Comparison of ENCODE assay signal across 8 cellular contexts in genomic region chr9:135907006-135907434, GRCh38. TPM values are rescaled to one million over a fixed set of nuclear protein-coding genes. Genes with fewer than 3 reads are reported as not detected.
DNase-seq lines count a peak whose midpoint lies in the region; ATAC-seq, FAIRE-seq and TF ChIP-seq lines count a peak whose summit lies in the region.

No MANE protein-coding gene starts in this region.

- peaks cover 42% of the 10 kb centered on the region for H3K36me3 Mint-ChIP-seq in activated CD8-positive, alpha-beta T cell treated with anti-CD3 and anti-CD28 coated beads for 36 hours (ENCODE audit: low read depth)
- H3K36me3 Mint-ChIP-seq in activated CD8-positive, alpha-beta T cell treated with anti-CD3 and anti-CD28 coated beads, Interleukin-2, amount 10 ng/mL, durations not matched to agents 7 days and 5 days (ENCODE audit: low read depth) = peaks cover 53% of the 10 kb centered on the region

- 0 to 1% (median 1%) methylated on average over 20 to 70 of the region's 70 CpGs for WGBS in small intestine, 3 donors

- BruUV-seq in OCI-LY7 (replicated peaks; lab: Mats Ljungman, UMichigan) = no TSS peak

- peaks cover 7% of the 10 kb centered on the region for H3K9me3 Mint-ChIP-seq in activated CD8-positive, alpha-beta T cell treated with anti-CD3 and anti-CD28 coated beads for 36 hours
- no peaks in the 10 kb centered on the region for H3K9me3 Mint-ChIP-seq in activated CD8-positive, alpha-beta T cell treated with anti-CD3 and anti-CD28 coated beads, Interleukin-2, amount 10 ng/mL, durations not matched to agents 7 days and 5 days (ENCODE audit: insufficient read depth)

- no peak overlapping the region for H3K27ac Mint-ChIP-seq in activated CD8-positive, alpha-beta T cell treated with anti-CD3 and anti-CD28 coated beads for 36 hours
- H3K27ac Mint-ChIP-seq in activated CD8-positive, alpha-beta T cell treated with anti-CD3 and anti-CD28 coated beads, Interleukin-2, amount 10 ng/mL, durations not matched to agents 7 days and 5 days = no peak overlapping the region

- peak overlapping the region; percentile 77 for H3K4me3 ChIP-seq in OCI-LY7 (ENCODE audit: low read depth, low read length, poor library complexity, severe bottlenecking)
- peak overlapping the region; percentile 63 for H3K4me3 ChIP-seq in fibroblast of villous mesenchyme (ENCODE audit: low read depth, low read length)
- H3K4me3 ChIP-seq in small intestine (ENCODE audit: low read depth in 1 of 2, low read length in 2 of 2) = peak overlapping the region; percentile 74 to 95

- H3K27ac ChIP-seq in OCI-LY7 (ENCODE audit: low read depth, low read length, poor library complexity, severe bottlenecking) (no peak overlapping the region), small intestine (ENCODE audit: low read depth in 1 of 2, low read length in 1 of 2) (peak overlapping the region in 1 of 2 donors; percentile 49)

- CTCF ChIA-PET in activated CD8-positive, alpha-beta T cell treated with anti-CD3 and anti-CD28 coated beads for 36 hours (lab: Charles Lee) = interaction anchor here (0.6 kb wide), 1 partner anchor 43 kb away, joined by 3 read pairs; no protein-coding TSS in a partner anchor
- CTCF ChIA-PET in activated CD8-positive, alpha-beta T cell treated with anti-CD3 and anti-CD28 coated beads, Interleukin-2, amount 10 ng/mL, durations not matched to agents 7 days and 5 days (lab: Charles Lee) = no interaction called here
- CTCF ChIA-PET in OCI-LY7 (lab: Charles Lee; ENCODE audit: unreplicated experiment) = interaction anchor here (0.6 to 0.7 kb wide), 3 partner anchors 49 to 264 kb away, joined by 4 to 12 read pairs (median 6); no protein-coding TSS in a partner anchor

- H3K4me3 Mint-ChIP-seq in activated CD8-positive, alpha-beta T cell treated with anti-CD3 and anti-CD28 coated beads for 36 hours = peak overlapping the region; percentile 33
- no peak overlapping the region for H3K4me3 Mint-ChIP-seq in activated CD8-positive, alpha-beta T cell treated with anti-CD3 and anti-CD28 coated beads, Interleukin-2, amount 10 ng/mL, durations not matched to agents 7 days and 5 days

- H4K20me1 ChIP-seq in OCI-LY7 (ENCODE audit: insufficient read depth, low read length) = peaks cover 16% of the 10 kb centered on the region; the same call in 1 of the 2 replicates

- H3K79me2 ChIP-seq in OCI-LY7 (ENCODE audit: insufficient read depth, low read depth, low read length) = peaks cover 59% of the 10 kb centered on the region

- peaks cover 61% of the 10 kb centered on the region for H3K4me1 Mint-ChIP-seq in activated CD8-positive, alpha-beta T cell treated with anti-CD3 and anti-CD28 coated beads for 36 hours (ENCODE audit: low read depth)
- H3K4me1 Mint-ChIP-seq in activated CD8-positive, alpha-beta T cell treated with anti-CD3 and anti-CD28 coated beads, Interleukin-2, amount 10 ng/mL, durations not matched to agents 7 days and 5 days (ENCODE audit: low read depth) = peaks cover 39% of the 10 kb centered on the region

- no peak for TF ChIP-seq CTCF in activated CD8-positive, alpha-beta T cell treated with anti-CD3 and anti-CD28 coated beads for 36 hours (IDR thresholded peaks at IDR 0.05)
- no peak for TF ChIP-seq CTCF in OCI-LY7 (conservative IDR thresholded peaks at IDR 0.05; ENCODE audit: low read length)
- TF ChIP-seq CTCF in fibroblast of villous mesenchyme (IDR thresholded peaks at IDR 0.05; ENCODE audit: insufficient read depth, low read depth, low read length) = no peak

- H3K36me3 ChIP-seq in OCI-LY7 (ENCODE audit: insufficient read depth, low read length) (peaks cover 34% of the 10 kb centered on the region), small intestine (ENCODE audit: control insufficient read depth in 2 of 2, insufficient read depth in 2 of 2, low read length in 2 of 2) (peaks cover 0 to 3% of the 10 kb centered on the region in 2 donors)

- H3K27me3 ChIP-seq in small intestine (ENCODE audit: control insufficient read depth in 2 of 2, insufficient read depth in 2 of 2, low read length in 2 of 2) = no peaks in the 10 kb centered on the region

- intact Hi-C loops in activated CD8-positive, alpha-beta T cell treated with anti-CD3 and anti-CD28 coated beads for 36 hours (cut with micrococcal nuclease) = no loop called here
- intact Hi-C loops in OCI-LY7 (cut with micrococcal nuclease; ENCODE audit: unreplicated experiment) = loop anchor here (5.0 kb wide), 1 partner anchor 45 kb away; no protein-coding TSS in a partner anchor

- peak overlapping the region; percentile 85; the same call in 1 of the 2 replicates for H3K4me2 ChIP-seq in OCI-LY7 (ENCODE audit: low read length)

- FAIRE-seq in small intestine (lab: Jason Lieb, UNC) = no peak

- H3K27me3 Mint-ChIP-seq in activated CD8-positive, alpha-beta T cell treated with anti-CD3 and anti-CD28 coated beads for 36 hours = no peaks in the 10 kb centered on the region
- H3K27me3 Mint-ChIP-seq in activated CD8-positive, alpha-beta T cell treated with anti-CD3 and anti-CD28 coated beads, Interleukin-2, amount 10 ng/mL, durations not matched to agents 7 days and 5 days (ENCODE audit: low read depth) = no peaks in the 10 kb centered on the region

- H3K4me1 ChIP-seq in OCI-LY7 (ENCODE audit: insufficient read depth, low read length, poor library complexity, severe bottlenecking) = peaks cover 45% of the 10 kb centered on the region
- peaks cover 2 to 19% of the 10 kb centered on the region in 2 donors for H3K4me1 ChIP-seq in small intestine (ENCODE audit: control insufficient read depth in 2 of 2, insufficient read depth in 1 of 2, low read depth in 1 of 2, low read length in 1 of 2)

- H2AFZ ChIP-seq in OCI-LY7 (ENCODE audit: low read length) = no peak overlapping the region

- peak; percentile 42 for DNase-seq in activated CD8-positive, alpha-beta T cell treated with anti-CD3 and anti-CD28 coated beads for 36 hours
- DNase-seq in activated CD8-positive, alpha-beta T cell treated with anti-CD3 and anti-CD28 coated beads, Interleukin-2, amount 10 ng/mL, durations not matched to agents 7 days and 5 days = no peak
- DNase-seq in HCEC 1CT = peak; percentile 30
- DNase-seq in OCI-LY7 (ENCODE audit: low spot score) = no peak
- peak; percentile 34 for DNase-seq in fibroblast of villous mesenchyme (ENCODE audit: low read depth)
- DNase-seq in small intestine = peak; percentile 6
- DNase-seq in pons (ENCODE audit: low spot score) = no peak
- DNase-seq in H4 (ENCODE audit: low spot score) = no peak

- H3K9me3 ChIP-seq in OCI-LY7 (ENCODE audit: low read length) = no peaks in the 10 kb centered on the region
- no peaks in the 10 kb centered on the region for H3K9me3 ChIP-seq in small intestine (ENCODE audit: control insufficient read depth, low read depth)

- peak; percentile 15 for ATAC-seq in activated CD8-positive, alpha-beta T cell treated with anti-CD3 and anti-CD28 coated beads for 36 hours
- ATAC-seq in activated CD8-positive, alpha-beta T cell treated with anti-CD3 and anti-CD28 coated beads, Interleukin-2, amount 10 ng/mL, durations not matched to agents 7 days and 5 days = no peak

- no peaks in the 10 kb centered on the region for H3K9me2 ChIP-seq in OCI-LY7 (ENCODE audit: insufficient read depth, low read length)

- POLR2A ChIA-PET in activated CD8-positive, alpha-beta T cell treated with anti-CD3 and anti-CD28 coated beads for 36 hours (lab: Charles Lee) = interaction anchor here (1.4 kb wide), 1 partner anchor 53 kb away, joined by 6 read pairs; no protein-coding TSS in a partner anchor
- POLR2A ChIA-PET in activated CD8-positive, alpha-beta T cell treated with anti-CD3 and anti-CD28 coated beads, Interleukin-2, amount 10 ng/mL, durations not matched to agents 7 days and 5 days (lab: Charles Lee) = interaction anchor here (0.6 to 1.0 kb wide), 2 partner anchors 18 to 20 kb away, joined by 3 read pairs; no protein-coding TSS in a partner anchor
- POLR2A ChIA-PET in OCI-LY7 (lab: Charles Lee) = interaction anchor here (0.7 to 0.8 kb wide), 2 partner anchors 55 to 58 kb away, joined by 3 read pairs; no protein-coding TSS in a partner anchor

RNA-seq across cellular contexts. Expression of gene CAMSAP1, which starts 0.3 kb away (rescaled TPM):
- total RNA-seq in activated CD8-positive, alpha-beta T cell treated with anti-CD3 and anti-CD28 coated beads for 36 hours = 10 to 100 TPM; 20.2 to 27.0 TPM
- total RNA-seq in activated CD8-positive, alpha-beta T cell treated with anti-CD3 and anti-CD28 coated beads, Interleukin-2, amount 10 ng/mL, durations not matched to agents 7 days and 5 days = 10 to 100 TPM; 20.3 to 21.5 TPM
- total RNA-seq in OCI-LY7 (2014; rRNA removed; shearing (Covaris generic)) = 20.1 and 30.4 TPM in 2 replicates
- total RNA-seq in OCI-LY7 (2022) = 33.0 and 39.2 TPM in 2 replicates
- 23.7 and 26.1 TPM in 2 replicates for total RNA-seq in fibroblast of villous mesenchyme
- 1 to 10 TPM; 1.6 to 4.7 (median 1.6) TPM for polyA plus RNA-seq in small intestine
- 11.0 and 13.5 TPM in 2 replicates for total RNA-seq in H4 (2014; rRNA removed; shearing (Covaris generic))

RNA-seq across cellular contexts. Expression of gene UBAC1, which starts 54.2 kb away (rescaled TPM):
- total RNA-seq in activated CD8-positive, alpha-beta T cell treated with anti-CD3 and anti-CD28 coated beads for 36 hours = 10 to 100 TPM; 32.4 to 34.3 TPM
- total RNA-seq in activated CD8-positive, alpha-beta T cell treated with anti-CD3 and anti-CD28 coated beads, Interleukin-2, amount 10 ng/mL, durations not matched to agents 7 days and 5 days = 10 to 100 TPM; 29.3 to 31.9 TPM
- total RNA-seq in OCI-LY7 (2014; rRNA removed; shearing (Covaris generic)) = 59.2 and 75.7 TPM in 2 replicates
- total RNA-seq in OCI-LY7 (2022) (42.3 and 42.4 TPM in 2 replicates), fibroblast of villous mesenchyme (26.7 and 27.6 TPM in 2 replicates)
- 10 to 100 TPM; 56.0 to 78.5 (median 70.5) TPM for polyA plus RNA-seq in small intestine
- 35.2 and 41.3 TPM in 2 replicates for total RNA-seq in H4 (2014; rRNA removed; shearing (Covaris generic))

Comparison
In these comparisons a context has a peak if more than half of its experiments do, and no peak if none do; other contexts are left out.
1. DNase-seq: peak in activated CD8-positive, alpha-beta T cell treated with anti-CD3 and anti-CD28 coated beads for 36 hours (single experiment), HCEC 1CT (single experiment), fibroblast of villous mesenchyme (single experiment) and small intestine (single experiment); none in activated CD8-positive, alpha-beta T cell treated with anti-CD3 and anti-CD28 coated beads, Interleukin-2, amount 10 ng/mL, durations not matched to agents 7 days and 5 days (single experiment), OCI-LY7 (single experiment), pons (single experiment) and H4 (single experiment).
2. Peak in every context shown above with its lines, with median percentiles within 50 percentile points of each other: H3K4me3 ChIP-seq.